Comparison of ENCODE assay signal across 35 cellular contexts in the genomic region with DNA sequence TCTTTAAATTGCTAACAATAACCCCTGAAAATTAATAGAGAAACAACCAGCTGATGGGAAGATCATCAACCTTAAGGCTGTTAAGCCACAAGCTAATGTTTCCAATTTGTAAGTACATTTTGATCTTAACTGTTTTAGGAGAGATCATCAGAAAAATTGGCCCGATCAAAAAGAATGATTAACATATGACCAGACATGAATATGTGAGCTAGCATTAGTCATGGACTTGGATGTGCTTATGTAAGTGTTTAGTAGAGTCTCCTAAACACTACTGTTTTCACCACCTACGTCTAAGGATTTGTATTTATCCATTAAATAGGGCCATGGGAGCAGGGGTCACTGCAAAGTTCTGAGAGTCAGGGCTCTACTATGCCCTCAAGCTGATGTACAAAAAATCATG. TPM values are rescaled to one million over a fixed set of nuclear protein-coding genes. Genes with fewer than 3 reads are reported as not detected.
"Had no signal": no experiment of that assay in that cellular context is flagged by ENCODE, and none has a peak within 500 bp of the region (broad histone marks: within the 10 kb centered on the region; RNA-seq: fewer than 3 reads in every experiment).

No MANE protein-coding gene starts in this region.

- H3K27ac Mint-ChIP-seq: natural killer cell treated with Interleukin-12 subunit alpha and Interleukin-12 subunit beta and Interleukin-15 and Interleukin-18, amount 100 ng/mL, for 72 hours; stimulated activated effector memory CD8-positive, alpha-beta T cell treated with anti-CD3 and anti-CD28 coated beads, Interleukin-12 subunit alpha, Interleukin-12 subunit beta, amount 100 ng/mL, for 72 hours; stimulated activated naive CD8-positive, alpha-beta T cell treated with anti-CD3 and anti-CD28 coated beads, Interleukin-15, Interleukin-2, amounts not matched to agents 100 ng/mL and 50 ng/mL, for 24 hours had no signal

- H3K4me3 Mint-ChIP-seq: natural killer cell treated with Interleukin-12 subunit alpha and Interleukin-12 subunit beta and Interleukin-15 and Interleukin-18, amount 100 ng/mL, for 72 hours; stimulated activated effector memory CD8-positive, alpha-beta T cell treated with anti-CD3 and anti-CD28 coated beads, Interleukin-12 subunit alpha, Interleukin-12 subunit beta, amount 100 ng/mL, for 72 hours; stimulated activated naive CD8-positive, alpha-beta T cell treated with anti-CD3 and anti-CD28 coated beads, Interleukin-15, Interleukin-2, amounts not matched to agents 100 ng/mL and 50 ng/mL, for 24 hours had no signal

- H3K27me3 Mint-ChIP-seq: natural killer cell treated with Interleukin-12 subunit alpha and Interleukin-12 subunit beta and Interleukin-15 and Interleukin-18, amount 100 ng/mL, for 72 hours; stimulated activated naive CD8-positive, alpha-beta T cell treated with anti-CD3 and anti-CD28 coated beads, Interleukin-15, Interleukin-2, amounts not matched to agents 100 ng/mL and 50 ng/mL, for 24 hours had no signal

- H3K4me3 ChIP-seq: gastrocnemius medialis, mucosa of descending colon, thoracic aorta had no signal

- H3K9me3 Mint-ChIP-seq: natural killer cell treated with Interleukin-12 subunit alpha and Interleukin-12 subunit beta and Interleukin-15 and Interleukin-18, amount 100 ng/mL, for 72 hours; stimulated activated effector memory CD8-positive, alpha-beta T cell treated with anti-CD3 and anti-CD28 coated beads, Interleukin-12 subunit alpha, Interleukin-12 subunit beta, amount 100 ng/mL, for 72 hours; stimulated activated naive CD8-positive, alpha-beta T cell treated with anti-CD3 and anti-CD28 coated beads, Interleukin-15, Interleukin-2, amounts not matched to agents 100 ng/mL and 50 ng/mL, for 24 hours had no signal

- DNase-seq: activated CD4-positive, alpha-beta T cell treated with anti-CD3 and anti-CD28 coated beads for 4 hours; activated CD4-positive, alpha-beta T cell treated with anti-CD3 and anti-CD28 coated beads, Interleukin-2, amount 50 U/mL, for 4 hours; activated CD8-positive, alpha-beta memory T cell treated with anti-CD3 and anti-CD28 coated beads for 24 hours; activated gamma-delta T cell treated with Interleukin-2 at 50 U/mL for 16 hours; activated naive CD4-positive, alpha-beta T cell treated with anti-CD3 and anti-CD28 coated beads, Interleukin-2, amount 50 U/mL, for 16 hours; amniotic stem cell; brain microvascular endothelial cell; caudate nucleus; gastrocnemius medialis; glutamatergic neuron; islet precursor cell; left cardiac atrium; left ventricle myocardium superior; mucosa of descending colon; small intestine; stimulated activated CD4-positive, alpha-beta T cell treated with anti-CD3 and anti-CD28 coated beads, Interleukin-4, amount 100 ng/mL, for 24 hours; trophoblast cell had no signal

- H3K27me3 ChIP-seq: brain microvascular endothelial cell, gastrocnemius medialis had no signal

- ATAC-seq: esophagus mucosa; gastrocnemius medialis; left cardiac atrium; left ventricle myocardium superior; mucosa of descending colon; natural killer cell treated with Interleukin-12 subunit alpha and Interleukin-12 subunit beta and Interleukin-15 and Interleukin-18, amount 100 ng/mL, for 72 hours; sciatic nerve; stimulated activated effector memory CD8-positive, alpha-beta T cell treated with anti-CD3 and anti-CD28 coated beads, Interleukin-12 subunit alpha, Interleukin-12 subunit beta, amount 100 ng/mL, for 72 hours had no signal

- FAIRE-seq: endothelial cell of umbilical vein, TTC549, urothelium cell line had no signal

RNA-seq across cellular contexts. Expression of a gene that starts 36.3 kb away (rescaled TPM):
- total RNA-seq: astrocyte; chondrocyte; endothelial cell of umbilical vein; esophagus mucosa; gastrocnemius medialis; left cardiac atrium; left ventricle myocardium superior; lung microvascular endothelial cell; mesenteric fat pad; mucosa of descending colon; myocyte; natural killer cell treated with Interleukin-12 subunit alpha and Interleukin-12 subunit beta and Interleukin-15 and Interleukin-18, amount 100 ng/mL, for 72 hours; osteocyte; posterior vena cava; renal cortical epithelial cell; sciatic nerve; subcutaneous adipose tissue; thoracic aorta had no signal
